18 cellular contexts compared by ENCODE assay signal in the genomic region with DNA sequence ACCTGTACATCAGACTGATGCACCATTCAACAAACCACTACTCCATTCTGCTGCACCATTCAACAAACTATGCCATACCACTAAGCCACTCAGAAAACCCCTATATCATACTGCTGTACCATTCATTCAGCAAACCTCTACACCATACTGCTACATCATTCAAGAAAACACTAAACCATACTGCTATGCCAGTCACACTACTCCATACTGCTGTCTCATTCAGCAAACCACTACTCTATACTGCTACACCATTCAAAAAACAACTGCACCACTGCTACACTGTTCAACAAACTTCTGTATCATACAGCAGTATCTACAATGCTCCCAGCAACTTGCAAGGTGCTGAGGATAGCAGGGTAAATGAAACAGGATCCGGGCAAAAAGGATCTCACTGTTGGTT.
"Had no signal": no experiment of that assay in that cellular context is flagged by ENCODE, and none has a peak within 500 bp of the region (broad histone marks: within the 10 kb centered on the region; RNA-seq: fewer than 3 reads in every experiment).

No MANE protein-coding gene starts in this region.

- H3K36me3 Mint-ChIP-seq: activated CD4-positive, alpha-beta memory T cell treated with anti-CD3 and anti-CD28 coated beads for 36 hours; neural progenitor cell had no signal

- H3K4me2 ChIP-seq: neural progenitor cell had no signal

- H3K27me3 ChIP-seq: brain microvascular endothelial cell, heart left ventricle, left lung, neural progenitor cell, ovary, tibial artery had no signal

- H2AFZ ChIP-seq: neural progenitor cell had no signal

- H3K27ac Mint-ChIP-seq: activated CD4-positive, alpha-beta memory T cell treated with anti-CD3 and anti-CD28 coated beads for 36 hours; activated naive CD4-positive, alpha-beta T cell treated with anti-CD3 and anti-CD28 coated beads for 36 hours; activated naive CD8-positive, alpha-beta T cell treated with anti-CD3 and anti-CD28 coated beads, Interleukin-2, amount 50 U/mL, for 24 hours; activated T-helper 2 cell treated with anti-CD3 and anti-CD28 coated beads, Interferon-gamma antibody, Interleukin-2, Interleukin-4, amounts not matched to agents 10 μg/mL and 5 μg/mL and 100 μg/mL, durations not matched to agents 14 hours and 24 hours and 36 hours; neural progenitor cell had no signal

- H3K36me3 ChIP-seq: brain microvascular endothelial cell, heart left ventricle, left lung, neural progenitor cell, ovary, tibial artery had no signal

- H3K4me3 Mint-ChIP-seq: activated CD4-positive, alpha-beta memory T cell treated with anti-CD3 and anti-CD28 coated beads for 36 hours; activated naive CD4-positive, alpha-beta T cell treated with anti-CD3 and anti-CD28 coated beads for 36 hours; activated naive CD8-positive, alpha-beta T cell treated with anti-CD3 and anti-CD28 coated beads, Interleukin-2, amount 50 U/mL, for 24 hours; central memory CD8-positive, alpha-beta T cell; neural progenitor cell had no signal

- ATAC-seq: activated naive CD8-positive, alpha-beta T cell treated with anti-CD3 and anti-CD28 coated beads, Interleukin-2, amount 50 U/mL, for 24 hours; left lung; sciatic nerve had no signal

- H3K27me3 Mint-ChIP-seq: activated CD4-positive, alpha-beta memory T cell treated with anti-CD3 and anti-CD28 coated beads for 36 hours; activated naive CD8-positive, alpha-beta T cell treated with anti-CD3 and anti-CD28 coated beads, Interleukin-2, amount 50 U/mL, for 24 hours; central memory CD8-positive, alpha-beta T cell had no signal

- H3K27ac ChIP-seq: brain microvascular endothelial cell, coronary artery, left lung, neural progenitor cell, ovary had no signal

- H3K9me3 ChIP-seq: heart left ventricle, left lung, ovary, tibial artery had no signal

- DNase-seq: activated CD4-positive, alpha-beta memory T cell treated with anti-CD3 and anti-CD28 coated beads for 36 hours; activated naive CD4-positive, alpha-beta T cell treated with anti-CD3 and anti-CD28 coated beads for 36 hours; activated naive CD8-positive, alpha-beta T cell treated with anti-CD3 and anti-CD28 coated beads, Interleukin-2, amount 50 U/mL, for 24 hours; activated T-cell treated with anti-CD3 and anti-CD28 coated beads for 4 hours; anterior cingulate cortex; brain microvascular endothelial cell; heart left ventricle; left lung; midbrain; ovary; stimulated activated naive CD4-positive, alpha-beta T cell; substantia nigra; tibial artery had no signal

- H3K4me1 ChIP-seq: left lung, neural progenitor cell had no signal

- H3K4me3 ChIP-seq: coronary artery, heart left ventricle, left lung, neural progenitor cell, ovary, tibial artery had no signal

- H3K4me1 Mint-ChIP-seq: activated naive CD8-positive, alpha-beta T cell treated with anti-CD3 and anti-CD28 coated beads, Interleukin-2, amount 50 U/mL, for 24 hours; central memory CD8-positive, alpha-beta T cell had no signal

- H3K9me3 Mint-ChIP-seq: activated CD4-positive, alpha-beta memory T cell treated with anti-CD3 and anti-CD28 coated beads for 36 hours; activated naive CD4-positive, alpha-beta T cell treated with anti-CD3 and anti-CD28 coated beads for 36 hours; activated naive CD8-positive, alpha-beta T cell treated with anti-CD3 and anti-CD28 coated beads, Interleukin-2, amount 50 U/mL, for 24 hours; activated T-helper 2 cell treated with anti-CD3 and anti-CD28 coated beads, Interferon-gamma antibody, Interleukin-2, Interleukin-4, amounts not matched to agents 10 μg/mL and 5 μg/mL and 100 μg/mL, durations not matched to agents 14 hours and 24 hours and 36 hours; central memory CD8-positive, alpha-beta T cell; neural progenitor cell had no signal
